In the genomic region with DNA sequence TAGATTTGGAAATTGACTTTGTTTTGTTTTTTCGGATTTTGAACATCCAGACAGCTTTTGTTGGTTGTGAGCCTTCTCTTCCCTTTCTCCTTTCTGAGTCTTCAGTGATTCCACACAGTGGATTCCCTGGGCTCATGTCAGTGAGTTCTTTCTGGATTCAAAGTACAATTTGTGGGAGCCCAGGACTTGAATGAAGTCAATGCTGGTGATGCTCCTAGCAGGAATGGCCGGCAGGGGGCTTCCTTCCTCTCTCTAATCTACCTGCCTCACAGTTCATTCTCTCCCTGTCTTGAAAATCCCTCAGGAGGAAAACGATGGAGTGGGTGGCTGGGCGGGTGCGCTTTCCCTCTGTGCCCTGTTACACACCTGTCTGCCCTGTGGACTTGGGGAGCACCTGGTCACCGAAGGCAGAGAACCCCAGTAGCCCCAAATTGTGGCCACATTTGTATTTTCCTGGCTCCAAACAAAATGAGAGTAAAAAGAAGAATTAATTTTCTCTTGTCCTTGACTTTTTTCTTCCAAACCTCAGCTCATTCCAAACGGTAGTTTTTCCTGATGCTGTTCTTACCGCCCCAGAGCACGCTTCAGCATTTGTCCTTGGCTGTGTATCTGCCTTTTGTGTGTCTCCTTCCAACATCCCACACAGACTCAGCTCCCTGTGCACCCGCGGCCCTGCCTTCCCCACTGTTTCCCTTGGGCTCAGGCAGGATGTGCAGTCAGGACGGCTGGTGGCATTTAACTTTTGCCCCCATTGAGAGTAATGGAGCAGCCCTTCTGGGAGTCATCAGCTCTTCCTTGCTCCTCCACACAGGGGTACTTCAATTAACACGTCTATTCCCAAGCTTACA, we compare ENCODE assay signal across 8 cellular contexts.
DNase-seq lines count a peak whose midpoint lies in the region; ATAC-seq and TF ChIP-seq lines count a peak whose summit lies in the region.

No MANE protein-coding gene starts in this region.

- DNase-seq in RWPE2 (ENCODE audit: low spot score) (no peak), islet precursor cell (peak; percentile 71), NCI-H2029 (lab: John Stamatoyannopoulos, UW) (no peak)
- no peak for DNase-seq in effector CD4-positive, alpha-beta T cell

- POLR2A ChIA-PET in HEK293 (lab: Yijun Ruan, JAX), result no interaction called here

- no peak overlapping the region for H3K27ac ChIP-seq in C4-2B
- no peak overlapping the region for H3K27ac ChIP-seq in HEK293 (ENCODE audit: extremely low read depth, low read depth, low read length)
- no peak overlapping the region for H3K27ac ChIP-seq in RWPE2 (ENCODE audit: poor library complexity, severe bottlenecking)

- ATAC-seq in RWPE2 (ENCODE audit: low read depth) (peak; percentile 66; the same call in 2 of the 3 replicates), HG03432 (IDR thresholded peaks at IDR 0.05; ENCODE audit: unreplicated experiment) (no peak), GM18909 (IDR thresholded peaks at IDR 0.05; ENCODE audit: poor library complexity, unreplicated experiment) (no peak)

- H3K27me3 ChIP-seq in RWPE2 (ENCODE audit: insufficient read depth, poor library complexity, severe bottlenecking), result peaks cover 6% of the 10 kb centered on the region

- H3K36me3 ChIP-seq in HEK293 (ENCODE audit: control insufficient read depth in 2 of 2, insufficient read depth in 1 of 2, low read length in 2 of 2) (no peaks in the 10 kb centered on the region), RWPE2 (ENCODE audit: low read depth) (no peaks in the 10 kb centered on the region)

- H3K9me3 ChIP-seq in HEK293 (ENCODE audit: control insufficient read depth, insufficient read depth, low read depth, low read length), result no peaks in the 10 kb centered on the region
- H3K9me3 ChIP-seq in RWPE2 (ENCODE audit: severe bottlenecking), result no peaks in the 10 kb centered on the region

- peak; percentile 82 for TF ChIP-seq CTCF in C4-2B (conservative IDR thresholded peaks at IDR 0.05)
- no peak for TF ChIP-seq CTCF in HEK293 (tag by site-specific recombination; IDR thresholded peaks at IDR 0.05)
- TF ChIP-seq CTCF in RWPE2 (IDR thresholded peaks at IDR 0.05; ENCODE audit: poor library complexity, severe bottlenecking), result peak; percentile 63

- H3K4me1 ChIP-seq in HEK293 (ENCODE audit: control insufficient read depth, insufficient read depth, low read length) (no peaks in the 10 kb centered on the region), RWPE2 (ENCODE audit: insufficient read depth, poor library complexity, severe bottlenecking) (no peaks in the 10 kb centered on the region)

- CTCF ChIA-PET in HEK293 (lab: Yijun Ruan, JAX), result interaction anchor here (0.6 to 2.0 kb wide), 20 partner anchors 9 to 1948 kb away, joined by 3 to 7 read pairs (median 3); no protein-coding TSS in a partner anchor

- no peak overlapping the region for H3K4me3 ChIP-seq in HEK293 (ENCODE audit: low read depth, low read length)
- H3K4me3 ChIP-seq in RWPE2 (ENCODE audit: severe bottlenecking), result no peak overlapping the region

TF ChIP-seq in HEK293, 187 proteins besides CTCF, POLR2A, EP300 and RAD21:
- peak; percentile 59 for TF ChIP-seq SETDB1 (IDR thresholded peaks at IDR 0.05; ENCODE audit: insufficient read length, low read length)
- TF ChIP-seq ZNF654 (tag by site-specific recombination; IDR thresholded peaks at IDR 0.05; ENCODE audit: low read depth), result 0 out of 2 replicates have a peak, but pooled peaks have one; percentile 30
- TF ChIP-seq ZNF596 (tag by site-specific recombination; IDR thresholded peaks at IDR 0.05), result 0 out of 2 replicates have a peak, but pooled peaks have one; percentile 18
- TF ChIP-seq, protein P1, sequence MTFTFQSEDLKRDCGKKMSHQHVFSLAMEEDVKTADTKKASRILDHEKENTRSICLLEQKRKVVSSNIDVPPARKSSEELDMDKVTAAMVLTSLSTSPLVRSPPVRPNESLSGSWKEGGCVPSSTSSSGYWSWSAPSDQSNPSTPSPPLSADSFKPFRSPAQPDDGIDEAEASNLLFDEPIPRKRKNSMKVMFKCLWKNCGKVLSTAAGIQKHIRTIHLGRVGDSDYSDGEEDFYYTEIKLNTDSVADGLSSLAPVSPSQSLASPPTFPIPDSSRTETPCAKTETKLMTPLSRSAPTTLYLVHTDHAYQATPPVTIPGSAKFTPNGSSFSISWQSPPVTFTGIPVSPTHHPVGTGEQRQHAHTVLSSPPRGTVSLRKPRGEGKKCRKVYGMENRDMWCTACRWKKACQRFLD (tag by site-specific recombination; IDR thresholded peaks at IDR 0.05), result no peak
- TF ChIP-seq, protein P2, sequence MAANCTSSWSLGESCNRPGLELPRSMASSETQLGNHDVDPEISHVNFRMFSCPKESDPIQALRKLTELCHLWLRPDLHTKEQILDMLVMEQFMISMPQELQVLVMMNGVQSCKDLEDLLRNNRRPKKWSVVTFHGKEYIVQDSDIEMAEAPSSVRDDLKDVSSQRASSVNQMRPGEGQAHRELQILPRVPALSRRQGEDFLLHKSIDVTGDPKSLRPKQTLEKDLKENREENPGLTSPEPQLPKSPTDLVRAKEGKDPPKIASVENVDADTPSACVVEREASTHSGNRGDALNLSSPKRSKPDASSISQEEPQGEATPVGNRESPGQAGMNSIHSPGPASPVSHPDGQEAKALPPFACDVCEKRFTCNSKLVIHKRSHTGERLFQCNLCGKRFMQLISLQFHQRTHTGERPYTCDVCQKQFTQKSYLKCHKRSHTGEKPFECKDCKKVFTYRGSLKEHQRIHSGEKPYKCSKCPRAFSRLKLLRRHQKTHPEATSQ (tag by site-specific recombination; IDR thresholded peaks at IDR 0.05), result no peak
